In genomic region chr18:77059294-77059916, GRCh38 we compare ENCODE assay signal across 8 cellular contexts.
DNase-seq lines count a peak whose midpoint lies in the region; ATAC-seq and TF ChIP-seq lines count a peak whose summit lies in the region.

No MANE protein-coding gene starts in this region.

- H3K4me1 ChIP-seq in parathyroid adenoma: peaks cover 44% of the 10 kb centered on the region

- ATAC-seq in GM21390 (IDR thresholded peaks at IDR 0.05; ENCODE audit: unreplicated experiment): no peak

- no peaks in the 10 kb centered on the region for H3K27me3 ChIP-seq in parathyroid adenoma (ENCODE audit: control insufficient read depth, insufficient read depth, low read length)

- H3K27ac ChIP-seq in parathyroid adenoma: no peak overlapping the region

- peak; percentile 56 for TF ChIP-seq CTCF in LNCaP clone FGC (IDR thresholded peaks at IDR 0.05; ENCODE audit: control insufficient read depth, extremely low read depth, insufficient read depth)
- TF ChIP-seq CTCF in epithelial cell of proximal tubule (conservative IDR thresholded peaks at IDR 0.05; ENCODE audit: low read depth, low read length): peak; percentile 76
- peak; percentile 59 for TF ChIP-seq CTCF in parathyroid adenoma (IDR thresholded peaks at IDR 0.05)

- H3K4me3 ChIP-seq in LNCaP clone FGC (ENCODE audit: low read depth, low read length): no peak overlapping the region
- no peak overlapping the region for H3K4me3 ChIP-seq in epithelial cell of proximal tubule (ENCODE audit: low read depth, low read length)
- no peak overlapping the region for H3K4me3 ChIP-seq in parathyroid adenoma (ENCODE audit: low read depth, low read length)

- H3K36me3 ChIP-seq in parathyroid adenoma (ENCODE audit: control insufficient read depth, insufficient read depth, low read length): no peaks in the 10 kb centered on the region

- H3K79me2 ChIP-seq in parathyroid adenoma: peaks cover 28% of the 10 kb centered on the region

- H3K9me3 ChIP-seq in parathyroid adenoma (ENCODE audit: control insufficient read depth, low read length): no peaks in the 10 kb centered on the region

- DNase-seq in activated effector memory CD4-positive, alpha-beta T cell treated with anti-CD3 and anti-CD28 coated beads, Interleukin-2, amount 50 U/mL, for 16 hours: peak; percentile 65
- DNase-seq in activated effector memory CD4-positive, alpha-beta T cell treated with Interleukin-2 at 50 U/mL for 16 hours: no peak
- DNase-seq in LNCaP clone FGC (ENCODE audit: low read depth) (peak; percentile 45), SW 1271 (lab: John Stamatoyannopoulos, UW) (peak; percentile 59 to 78), epithelial cell of proximal tubule (ENCODE audit: low read depth) (peak; percentile 38)
- no peak for DNase-seq in effector CD4-positive, alpha-beta T cell

- no peak overlapping the region for H2AFZ ChIP-seq in parathyroid adenoma

- H3K9ac ChIP-seq in parathyroid adenoma: no peak overlapping the region

- H3K4me2 ChIP-seq in parathyroid adenoma (ENCODE audit: low read length): no peak overlapping the region

Comparison
In these comparisons a context has a peak if more than half of its experiments do, and no peak if none do; other contexts are left out.
1. DNase-seq: peak in activated effector memory CD4-positive, alpha-beta T cell treated with anti-CD3 and anti-CD28 coated beads, Interleukin-2, amount 50 U/mL, for 16 hours (single experiment), LNCaP clone FGC (single experiment), SW 1271 (2 of 2) and epithelial cell of proximal tubule (single experiment); none in activated effector memory CD4-positive, alpha-beta T cell treated with Interleukin-2 at 50 U/mL for 16 hours (single experiment) and effector CD4-positive, alpha-beta T cell (single experiment).
2. Peak in every context shown above with its lines, with median percentiles within 50 percentile points of each other: CTCF ChIP-seq.